1 cellular context compared by ENCODE assay signal in genomic region chr17:32486091-32486700, GRCh38.
TF ChIP-seq lines count a peak whose summit lies in the region.

No MANE protein-coding gene starts in this region.

TF ChIP-seq in A549, 52 proteins besides CTCF, POLR2A, EP300 and RAD21 (continued from another document):
- peak; percentile 91; the same call in 1 of the 2 replicates for TF ChIP-seq E2F6 (IDR thresholded peaks at IDR 0.05; ENCODE audit: borderline replicate concordance, low read depth)
- TF ChIP-seq REST (IDR thresholded peaks at IDR 0.05): no peak
- peak; percentile 88 for TF ChIP-seq BHLHE40 (IDR thresholded peaks at IDR 0.05; ENCODE audit: low read depth, low read length)
- no peak for TF ChIP-seq RNF2 (IDR thresholded peaks at IDR 0.05; ENCODE audit: borderline replicate concordance, low read depth)
- TF ChIP-seq NPAS2 (CRISPR knock-in tag; IDR thresholded peaks at IDR 0.05; ENCODE audit: borderline replicate concordance): 0 out of 2 replicates have a peak, but pooled peaks have one; percentile 30
- TF ChIP-seq RARB (CRISPR knock-in tag; IDR thresholded peaks at IDR 0.05): no peak
- TF ChIP-seq JUNB (IDR thresholded peaks at IDR 0.05): no peak
- TF ChIP-seq RCOR1 (IDR thresholded peaks at IDR 0.05; ENCODE audit: low read depth, low read length): no peak
- TF ChIP-seq FOSB (CRISPR knock-in tag; IDR thresholded peaks at IDR 0.05): 0 out of 2 replicates have a peak, but pooled peaks have one; percentile 28
- TF ChIP-seq KDM5A (IDR thresholded peaks at IDR 0.05): no peak
